In genomic region chr18:62714671-62715438, GRCh38 we compare ENCODE assay signal across 8 cellular contexts. TPM values are rescaled to one million over a fixed set of nuclear protein-coding genes. Genes with fewer than 3 reads are reported as not detected.
DNase-seq lines count a peak whose midpoint lies in the region; FAIRE-seq and TF ChIP-seq lines count a peak whose summit lies in the region.

No MANE protein-coding gene starts in this region.

- in situ Hi-C loops in SK-MEL-5 (cut with HindIII; ENCODE audit: low pct_unique_long_range_greater_than_20kb, low sequenced_read_pairs) = no loop called here

- peak overlapping the region; percentile 79 for H2AFZ ChIP-seq in neuron (ENCODE audit: low read depth, low read length)

- H3K4me1 ChIP-seq in neuron (ENCODE audit: insufficient read depth, low read length) = peaks cover 14% of the 10 kb centered on the region

- H3K36me3 ChIP-seq in neuron (ENCODE audit: insufficient read depth, low read length) = no peaks in the 10 kb centered on the region

- FAIRE-seq in frontal cortex (lab: Jason Lieb, UNC) = peak; percentile 99

- H3K36me3 Mint-ChIP-seq in activated naive CD4-positive, alpha-beta T cell treated with anti-CD3 and anti-CD28 coated beads, Interleukin-2, amount 10 ng/mL, durations not matched to agents 7 days and 5 days = no peaks in the 10 kb centered on the region

- no peaks in the 10 kb centered on the region for H3K27me3 ChIP-seq in neuron (ENCODE audit: insufficient read depth, low read length)

- peaks cover 25% of the 10 kb centered on the region for H3K27me3 Mint-ChIP-seq in activated naive CD4-positive, alpha-beta T cell treated with anti-CD3 and anti-CD28 coated beads, Interleukin-2, amount 10 ng/mL, durations not matched to agents 7 days and 5 days

- DNase-seq in GM04504 (ENCODE audit: low read depth) (peak; percentile 99), HFF-Myc (ENCODE audit: extremely low read depth, low read depth) (peak; percentile 97), MV-4-11 (lab: John Stamatoyannopoulos, UW) (peak; percentile 99), SK-MEL-5 (ENCODE audit: low read depth, low spot score) (peak; percentile 99), frontal cortex (ENCODE audit: low spot score in 2 of 2) (peak; percentile 97), stromal cell of bone marrow (ENCODE audit: low read depth) (peak; percentile 99)
- DNase-seq in activated naive CD4-positive, alpha-beta T cell treated with anti-CD3 and anti-CD28 coated beads, Interleukin-2, amount 10 ng/mL, durations not matched to agents 7 days and 5 days = peak; percentile 94

- H3K9me3 Mint-ChIP-seq in activated naive CD4-positive, alpha-beta T cell treated with anti-CD3 and anti-CD28 coated beads, Interleukin-2, amount 10 ng/mL, durations not matched to agents 7 days and 5 days = no peaks in the 10 kb centered on the region

- CTCF ChIA-PET in activated naive CD4-positive, alpha-beta T cell treated with anti-CD3 and anti-CD28 coated beads, Interleukin-2, amount 10 ng/mL, durations not matched to agents 7 days and 5 days (lab: Charles Lee) = interaction anchor here (0.6 to 4.2 kb wide), 17 partner anchors 12 to 725 kb away, joined by 3 to 70 read pairs (median 4); no protein-coding TSS in a partner anchor

- H3K4me1 Mint-ChIP-seq in activated naive CD4-positive, alpha-beta T cell treated with anti-CD3 and anti-CD28 coated beads, Interleukin-2, amount 10 ng/mL, durations not matched to agents 7 days and 5 days = peaks cover 24% of the 10 kb centered on the region

- H3K27ac Mint-ChIP-seq in activated naive CD4-positive, alpha-beta T cell treated with anti-CD3 and anti-CD28 coated beads, Interleukin-2, amount 10 ng/mL, durations not matched to agents 7 days and 5 days = peak overlapping the region; percentile 90

- H3K4me3 ChIP-seq in HFF-Myc (replicated peaks; ENCODE audit: low read depth, low read length) (peak overlapping the region; percentile 51), neuron (ENCODE audit: low read length) (peak overlapping the region; percentile 60)

- peak; percentile 74 for TF ChIP-seq CTCF in HFF-Myc (IDR thresholded peaks at IDR 0.05; ENCODE audit: low read depth, low read length, missing control alignments)

- no peaks in the 10 kb centered on the region for H3K9me3 ChIP-seq in neuron (ENCODE audit: low read length)

- peak overlapping the region; percentile 85 for H3K4me3 Mint-ChIP-seq in activated naive CD4-positive, alpha-beta T cell treated with anti-CD3 and anti-CD28 coated beads, Interleukin-2, amount 10 ng/mL, durations not matched to agents 7 days and 5 days

RNA-seq across cellular contexts. Expression of gene PHLPP1, which starts 0.5 kb away (rescaled TPM):
- 15.8 and 19.1 TPM in 2 replicates for total RNA-seq in SK-MEL-5 (2014; rRNA removed; shearing (Covaris generic))
- 18.7 and 25.5 TPM in 2 replicates for polyA plus RNA-seq in SK-MEL-5 (2015; cell fraction: cytosol; rRNA removed)
- 11.6 and 20.7 TPM in 2 replicates for polyA plus RNA-seq in SK-MEL-5 (2015; cell fraction: nucleus; rRNA removed)
- 16.3 TPM for total RNA-seq in frontal cortex

Comparison
In these comparisons a context has a peak if more than half of its experiments do, and no peak if none do; other contexts are left out.
1. Peak in every context shown above with its lines: DNase-seq and H3K4me3 ChIP-seq.